Comparison of ENCODE assay signal across 1 cellular context in the genomic region with DNA sequence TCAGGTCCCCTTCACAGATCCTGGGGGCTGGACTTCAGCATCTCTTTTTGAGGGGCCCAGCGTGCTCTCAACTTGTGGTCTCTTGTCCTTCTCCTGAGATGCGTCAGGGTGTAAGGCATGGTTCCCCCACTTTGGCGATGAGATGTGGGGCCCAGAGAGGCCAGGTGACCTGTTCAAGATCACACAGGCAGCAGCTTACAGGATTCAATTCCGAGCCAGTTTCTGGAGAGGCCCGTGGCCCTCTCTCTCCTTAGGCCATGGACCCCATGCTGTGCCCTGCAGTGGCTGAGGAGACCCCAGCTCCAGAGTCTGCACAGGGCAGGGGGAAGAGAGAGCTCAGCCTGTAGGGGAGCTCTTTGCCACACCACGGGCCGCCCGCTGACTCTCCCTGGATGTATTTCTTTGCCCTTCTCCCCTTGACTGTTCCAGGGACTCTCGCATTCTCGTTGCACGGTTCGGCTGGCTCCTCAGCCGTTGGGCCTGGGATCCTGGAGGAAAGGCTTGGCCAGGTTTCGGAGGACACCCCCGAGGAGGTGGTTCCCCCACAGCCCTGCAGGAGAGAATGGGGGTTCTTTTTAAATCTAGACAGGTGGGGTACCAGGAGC.
TF ChIP-seq lines count a peak whose summit lies in the region.

No MANE protein-coding gene starts in this region.

TF ChIP-seq in GM23338, 12 proteins besides CTCF, POLR2A, EP300 and RAD21:
- no peak for TF ChIP-seq REST (IDR thresholded peaks at IDR 0.05; ENCODE audit: unreplicated experiment)
- TF ChIP-seq, protein P1, sequence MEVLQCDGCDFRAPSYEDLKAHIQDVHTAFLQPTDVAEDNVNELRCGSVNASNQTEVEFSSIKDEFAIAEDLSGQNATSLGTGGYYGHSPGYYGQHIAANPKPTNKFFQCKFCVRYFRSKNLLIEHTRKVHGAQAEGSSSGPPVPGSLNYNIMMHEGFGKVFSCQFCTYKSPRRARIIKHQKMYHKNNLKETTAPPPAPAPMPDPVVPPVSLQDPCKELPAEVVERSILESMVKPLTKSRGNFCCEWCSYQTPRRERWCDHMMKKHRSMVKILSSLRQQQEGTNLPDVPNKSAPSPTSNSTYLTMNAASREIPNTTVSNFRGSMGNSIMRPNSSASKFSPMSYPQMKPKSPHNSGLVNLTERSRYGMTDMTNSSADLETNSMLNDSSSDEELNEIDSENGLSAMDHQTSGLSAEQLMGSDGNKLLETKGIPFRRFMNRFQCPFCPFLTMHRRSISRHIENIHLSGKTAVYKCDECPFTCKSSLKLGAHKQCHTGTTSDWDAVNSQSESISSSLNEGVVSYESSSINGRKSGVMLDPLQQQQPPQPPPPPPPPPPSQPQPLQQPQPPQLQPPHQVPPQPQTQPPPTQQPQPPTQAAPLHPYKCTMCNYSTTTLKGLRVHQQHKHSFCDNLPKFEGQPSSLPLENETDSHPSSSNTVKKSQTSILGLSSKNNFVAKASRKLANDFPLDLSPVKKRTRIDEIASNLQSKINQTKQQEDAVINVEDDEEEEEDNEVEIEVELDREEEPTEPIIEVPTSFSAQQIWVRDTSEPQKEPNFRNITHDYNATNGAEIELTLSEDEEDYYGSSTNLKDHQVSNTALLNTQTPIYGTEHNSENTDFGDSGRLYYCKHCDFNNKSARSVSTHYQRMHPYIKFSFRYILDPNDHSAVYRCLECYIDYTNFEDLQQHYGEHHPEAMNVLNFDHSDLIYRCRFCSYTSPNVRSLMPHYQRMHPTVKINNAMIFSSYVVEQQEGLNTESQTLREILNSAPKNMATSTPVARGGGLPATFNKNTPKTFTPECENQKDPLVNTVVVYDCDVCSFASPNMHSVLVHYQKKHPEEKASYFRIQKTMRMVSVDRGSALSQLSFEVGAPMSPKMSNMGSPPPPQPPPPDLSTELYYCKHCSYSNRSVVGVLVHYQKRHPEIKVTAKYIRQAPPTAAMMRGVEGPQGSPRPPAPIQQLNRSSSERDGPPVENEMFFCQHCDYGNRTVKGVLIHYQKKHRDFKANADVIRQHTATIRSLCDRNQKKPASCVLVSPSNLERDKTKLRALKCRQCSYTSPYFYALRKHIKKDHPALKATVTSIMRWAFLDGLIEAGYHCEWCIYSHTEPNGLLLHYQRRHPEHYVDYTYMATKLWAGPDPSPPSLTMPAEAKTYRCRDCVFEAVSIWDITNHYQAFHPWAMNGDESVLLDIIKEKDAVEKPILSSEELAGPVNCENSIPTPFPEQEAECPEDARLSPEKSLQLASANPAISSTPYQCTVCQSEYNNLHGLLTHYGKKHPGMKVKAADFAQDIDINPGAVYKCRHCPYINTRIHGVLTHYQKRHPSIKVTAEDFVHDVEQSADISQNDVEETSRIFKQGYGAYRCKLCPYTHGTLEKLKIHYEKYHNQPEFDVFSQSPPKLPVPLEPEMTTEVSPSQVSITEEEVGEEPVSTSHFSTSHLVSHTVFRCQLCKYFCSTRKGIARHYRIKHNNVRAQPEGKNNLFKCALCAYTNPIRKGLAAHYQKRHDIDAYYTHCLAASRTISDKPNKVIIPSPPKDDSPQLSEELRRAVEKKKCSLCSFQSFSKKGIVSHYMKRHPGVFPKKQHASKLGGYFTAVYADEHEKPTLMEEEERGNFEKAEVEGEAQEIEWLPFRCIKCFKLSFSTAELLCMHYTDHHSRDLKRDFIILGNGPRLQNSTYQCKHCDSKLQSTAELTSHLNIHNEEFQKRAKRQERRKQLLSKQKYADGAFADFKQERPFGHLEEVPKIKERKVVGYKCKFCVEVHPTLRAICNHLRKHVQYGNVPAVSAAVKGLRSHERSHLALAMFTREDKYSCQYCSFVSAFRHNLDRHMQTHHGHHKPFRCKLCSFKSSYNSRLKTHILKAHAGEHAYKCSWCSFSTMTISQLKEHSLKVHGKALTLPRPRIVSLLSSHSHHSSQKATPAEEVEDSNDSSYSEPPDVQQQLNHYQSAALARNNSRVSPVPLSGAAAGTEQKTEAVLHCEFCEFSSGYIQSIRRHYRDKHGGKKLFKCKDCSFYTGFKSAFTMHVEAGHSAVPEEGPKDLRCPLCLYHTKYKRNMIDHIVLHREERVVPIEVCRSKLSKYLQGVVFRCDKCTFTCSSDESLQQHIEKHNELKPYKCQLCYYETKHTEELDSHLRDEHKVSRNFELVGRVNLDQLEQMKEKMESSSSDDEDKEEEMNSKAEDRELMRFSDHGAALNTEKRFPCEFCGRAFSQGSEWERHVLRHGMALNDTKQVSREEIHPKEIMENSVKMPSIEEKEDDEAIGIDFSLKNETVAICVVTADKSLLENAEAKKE (CRISPR knock-in tag; IDR thresholded peaks at IDR 0.05) = no peak
- TF ChIP-seq JUNB (IDR thresholded peaks at IDR 0.05; ENCODE audit: unreplicated experiment) = no peak
- no peak for TF ChIP-seq STAT1 (IDR thresholded peaks at IDR 0.05; ENCODE audit: unreplicated experiment)
- no peak for TF ChIP-seq EZH2 (IDR thresholded peaks at IDR 0.05; ENCODE audit: low read depth, unreplicated experiment)
- TF ChIP-seq ETS1 (IDR thresholded peaks at IDR 0.05) = no peak
- TF ChIP-seq ZNF331 (CRISPR knock-in tag; IDR thresholded peaks at IDR 0.05; ENCODE audit: low read depth) = no peak
- no peak for TF ChIP-seq ZNF114 (CRISPR knock-in tag; IDR thresholded peaks at IDR 0.05)
- TF ChIP-seq CREB1 (CRISPR knock-in tag; IDR thresholded peaks at IDR 0.05; ENCODE audit: low read depth) = no peak
- no peak for TF ChIP-seq EZH2phosphoT487 (IDR thresholded peaks at IDR 0.05; ENCODE audit: unreplicated experiment)
